In genomic region chr5:115377468-115378217, GRCh38 we compare ENCODE assay signal across 8 cellular contexts.
A peak's percentile ranks its signal among the peaks of the same experiment; 100 is the strongest.
DNase-seq lines count a peak whose midpoint lies in the region; ATAC-seq, FAIRE-seq and TF ChIP-seq lines count a peak whose summit lies in the region.

No MANE protein-coding gene starts in this region.

- ATAC-seq in GM18867 (IDR thresholded peaks at IDR 0.05; ENCODE audit: unreplicated experiment) = peak; percentile 71
- peak; percentile 44 for ATAC-seq in HG03139 (IDR thresholded peaks at IDR 0.05; ENCODE audit: unreplicated experiment)
- peak; percentile 54 for ATAC-seq in GM12878
- ATAC-seq in lung (ENCODE audit: insufficient read depth, low FRiP score) = peak; percentile 13

- in situ Hi-C loops in GM12878 (cut with MboI) = no loop called here

- BruUV-seq in GM12878 (replicated peaks; lab: Mats Ljungman, UMichigan) = no TSS peak

- no peaks in the 10 kb centered on the region for H3K27me3 ChIP-seq in ACC112 (ENCODE audit: insufficient read depth, low read length)
- no peaks in the 10 kb centered on the region for H3K27me3 ChIP-seq in GM12878 (replicated peaks in 1 of 2; ENCODE audit: control insufficient read depth in 2 of 2, insufficient read depth in 2 of 2, low read length in 1 of 2)
- no peaks in the 10 kb centered on the region for H3K27me3 ChIP-seq in lung (ENCODE audit: control insufficient read depth, insufficient read depth)

- intact Hi-C loops in GM12878 (cut with micrococcal nuclease; ENCODE audit: unreplicated experiment) = loop anchor here (5.0 kb wide), 2 partner anchors 165 to 210 kb away; partner anchors contain the start of gene FEM1C

- 28% methylated on average over 4 of the region's 4 CpGs for WGBS in GM12878 (ENCODE audit: insufficient coverage, insufficient replicate concordance, low lambda C conversion rate, missing lambda C conversion rate)
- WGBS in lung, 2 donors = 75 to 84% methylated on average over 4 of the region's 4 CpGs

- DNase-seq in GM12878 (ENCODE audit: low read depth, low spot score) (peak; percentile 4), lung (ENCODE audit: low spot score) (no peak), amygdala (lab: John Stamatoyannopoulos, UW) (no peak), cerebellar nuclear complex (lab: John Stamatoyannopoulos, UW) (no peak)
- DNase-seq in stimulated activated naive CD4-positive, alpha-beta T cell (lab: John Stamatoyannopoulos, UW) = no peak

- peak; percentile 40 for TF ChIP-seq RAD21 in GM12878 (IDR thresholded peaks at IDR 0.05; ENCODE audit: insufficient read depth, low read depth, low read length)

- SMC1A ChIA-PET in GM12878 (lab: Charles Lee; ENCODE audit: uncharacterized antibody, unreplicated experiment) = interaction anchor here (0.6 to 11.0 kb wide), 21 partner anchors 11 to 247 kb away, joined by 3 to 94 read pairs (median 4); partner anchors contain the start of gene FEM1C

- H3K9me3 ChIP-seq in GM12878 (replicated peaks; ENCODE audit: control insufficient read depth, insufficient read depth, low read length) (no peaks in the 10 kb centered on the region), lung (ENCODE audit: control insufficient read depth in 2 of 2, insufficient read depth in 1 of 2, low read length in 1 of 2) (no peaks in the 10 kb centered on the region)

- RAD21 ChIA-PET in GM12878 (lab: Charles Lee; ENCODE audit: unreplicated experiment) = interaction anchor here (0.8 to 1.8 kb wide), 15 partner anchors 10 to 248 kb away, joined by 3 to 11 read pairs (median 3); partner anchors contain the start of genes FEM1C and TMED7

- H3K4me1 ChIP-seq in ACC112 (ENCODE audit: control insufficient read depth, insufficient read depth, low read length, unreplicated experiment) (peaks cover 22% of the 10 kb centered on the region), GM12878 (ENCODE audit: control insufficient read depth, insufficient read depth, low read length) (peaks cover 9% of the 10 kb centered on the region), lung (ENCODE audit: control insufficient read depth in 2 of 2, insufficient read depth in 2 of 2, low read length in 2 of 2) (peaks cover 0 to 4% of the 10 kb centered on the region in 2 donors)

- TF ChIP-seq EP300 in GM12878 (IDR thresholded peaks at IDR 0.05; ENCODE audit: borderline replicate concordance in 1 of 2, control insufficient read depth in 1 of 2, low read depth in 2 of 2, low read length in 2 of 2) = no peak

- TF ChIP-seq CTCF in GM12878 (IDR thresholded peaks at IDR 0.05 in 2 of 3, conservative IDR thresholded peaks at IDR 0.05 in 1 of 3; ENCODE audit: control insufficient read depth in 2 of 3, extremely low read depth in 1 of 3, insufficient read depth in 1 of 3, low read depth in 3 of 3, low read length in 3 of 3) = no peak
- TF ChIP-seq CTCF in lung (IDR thresholded peaks at IDR 0.05; ENCODE audit: control extremely low read depth, extremely low read depth) = no peak

- no peaks in the 10 kb centered on the region for H4K20me1 ChIP-seq in GM12878 (ENCODE audit: control insufficient read depth, insufficient read depth)

- no peak for FAIRE-seq in GM12878 (lab: Jason Lieb, UNC)

- H3K4me3 ChIP-seq in ACC112 (ENCODE audit: low read depth, low read length) (peak overlapping the region; percentile 56), GM12878 (no peak overlapping the region), lung (no peak overlapping the region)

- TF ChIP-seq POLR2A in GM12878 (IDR thresholded peaks at IDR 0.05; ENCODE audit: low read depth, low read length) = no peak

- H2AFZ ChIP-seq in ACC112 (ENCODE audit: low read length, unreplicated experiment) = peak overlapping the region; percentile 49
- peak overlapping the region; percentile 46 for H2AFZ ChIP-seq in GM12878 (ENCODE audit: control insufficient read depth, low read depth, low read length)

- CTCF ChIA-PET in GM12878 (lab: Yijun Ruan, JAX) = interaction anchor here (1.3 to 4.5 kb wide), 10 partner anchors 9 to 210 kb away, joined by 3 to 28 read pairs (median 6); no protein-coding TSS in a partner anchor

- H3K4me2 ChIP-seq in GM12878 (ENCODE audit: control insufficient read depth, insufficient read depth) = peak overlapping the region; percentile 2; the same call in 1 of the 2 replicates

- POLR2A ChIA-PET in GM12878 (lab: Charles Lee) = interaction anchor here (0.6 to 1.6 kb wide), 6 partner anchors 23 to 200 kb away, joined by 3 to 8 read pairs (median 4); partner anchors contain the start of gene FEM1C

- H3K36me3 ChIP-seq in ACC112 (ENCODE audit: insufficient read depth, low read length) (no peaks in the 10 kb centered on the region), GM12878 (ENCODE audit: control insufficient read depth in 2 of 2, insufficient read depth in 2 of 2, low read length in 1 of 2) (no peaks in the 10 kb centered on the region), lung (ENCODE audit: control insufficient read depth in 2 of 2, insufficient read depth in 2 of 2, low read length in 2 of 2) (no peaks in the 10 kb centered on the region)

- H3K27ac ChIP-seq in ACC112 (ENCODE audit: low read depth, low read length) (peak overlapping the region; percentile 84), GM12878 (ENCODE audit: control insufficient read depth, insufficient read depth) (no peak overlapping the region), lung (ENCODE audit: low read depth in 1 of 2, low read length in 1 of 2) (no peak overlapping the region)

- no peaks in the 10 kb centered on the region for H3K79me2 ChIP-seq in ACC112 (ENCODE audit: control insufficient read depth, insufficient read depth, low read length, unreplicated experiment)
- no peaks in the 10 kb centered on the region for H3K79me2 ChIP-seq in GM12878 (ENCODE audit: control insufficient read depth, insufficient read depth, low read length)

- no peak overlapping the region for H3K9ac ChIP-seq in GM12878 (ENCODE audit: control insufficient read depth, insufficient read depth, low read length)

TF ChIP-seq in GM12878, 131 proteins besides CTCF, POLR2A, EP300 and RAD21 (continues in another document):
- TF ChIP-seq E2F4 (IDR thresholded peaks at IDR 0.05; ENCODE audit: low read depth, low read length) (no peak), HCFC1 (IDR thresholded peaks at IDR 0.05; ENCODE audit: low read length) (no peak), CREB1 (IDR thresholded peaks at IDR 0.05; ENCODE audit: low read depth) (no peak), MYB (IDR thresholded peaks at IDR 0.05; ENCODE audit: borderline replicate concordance, low read depth, low read length) (no peak), RAD51 (IDR thresholded peaks at IDR 0.05) (peak; percentile 67; the same call in 1 of the 2 replicates), MEF2A (IDR thresholded peaks at IDR 0.05; ENCODE audit: insufficient read depth, low read depth, low read length) (no peak), NR2F1 (conservative IDR thresholded peaks at IDR 0.05) (no peak), PBX3 (IDR thresholded peaks at IDR 0.05; ENCODE audit: insufficient replicate concordance, low read depth, low read length) (peak; percentile 37), RELA (IDR thresholded peaks at IDR 0.05; ENCODE audit: borderline replicate concordance, partially characterized antibody) (no peak), MXI1 (IDR thresholded peaks at IDR 0.05; ENCODE audit: low read depth, low read length) (no peak), STAT1 (conservative IDR thresholded peaks at IDR 0.05) (no peak), SPI1 (IDR thresholded peaks at IDR 0.05; ENCODE audit: borderline replicate concordance, insufficient read depth, low read depth, low read length) (no peak), DPF2 (IDR thresholded peaks at IDR 0.05) (0 out of 2 replicates have a peak, but pooled peaks have one; percentile 26), IKZF2 (IDR thresholded peaks at IDR 0.05) (peak in 1 of 2 experiments; percentile 11; a peak in 1 of 4 replicates), ATF7 (IDR thresholded peaks at IDR 0.05; ENCODE audit: low read depth) (0 out of 2 replicates have a peak, but pooled peaks have one; percentile 41), PKNOX1 (IDR thresholded peaks at IDR 0.05) (peak; percentile 74)

Comparison
In these comparisons a context has a peak if more than half of its experiments do, and no peak if none do; other contexts are left out.
1. ATAC-seq: peak in every context shown above with its lines; median percentile 71 in GM18867; 54 in GM12878; 44 in HG03139; 13 in lung.